ENCODE assay signal across 1 cellular context in genomic region chr15:74027688-74028087, GRCh38.
TF ChIP-seq lines count a peak whose summit lies in the region.

No MANE protein-coding gene starts in this region.

TF ChIP-seq in WTC11, 78 proteins besides CTCF, POLR2A, EP300 and RAD21 (continued from another document):
- TF ChIP-seq AFF4 (CRISPR knock-in tag; IDR thresholded peaks at IDR 0.05; ENCODE audit: borderline replicate concordance) (no peak), NFATC4 (CRISPR knock-in tag; IDR thresholded peaks at IDR 0.05) (no peak), ZNF512 (CRISPR knock-in tag; IDR thresholded peaks at IDR 0.05; ENCODE audit: borderline replicate concordance) (no peak), ZSCAN18 (CRISPR knock-in tag; IDR thresholded peaks at IDR 0.05) (no peak), ZBTB21 (CRISPR knock-in tag; IDR thresholded peaks at IDR 0.05; ENCODE audit: borderline replicate concordance) (no peak), ZNF671 (CRISPR knock-in tag; IDR thresholded peaks at IDR 0.05) (no peak), OVOL2 (CRISPR knock-in tag; IDR thresholded peaks at IDR 0.05; ENCODE audit: borderline replicate concordance) (no peak), FOXP4 (CRISPR knock-in tag; IDR thresholded peaks at IDR 0.05) (no peak), ZNF396 (CRISPR knock-in tag; IDR thresholded peaks at IDR 0.05; ENCODE audit: borderline replicate concordance) (no peak), NR1H2 (CRISPR knock-in tag; IDR thresholded peaks at IDR 0.05) (no peak), SMAD3 (CRISPR knock-in tag; IDR thresholded peaks at IDR 0.05; ENCODE audit: borderline replicate concordance) (no peak), ZNF138 (CRISPR knock-in tag; conservative IDR thresholded peaks at IDR 0.05) (no peak), MXD4 (CRISPR knock-in tag; IDR thresholded peaks at IDR 0.05; ENCODE audit: borderline replicate concordance) (no peak), RELA (CRISPR knock-in tag; IDR thresholded peaks at IDR 0.05; ENCODE audit: borderline replicate concordance) (no peak), ZBTB43 (CRISPR knock-in tag; IDR thresholded peaks at IDR 0.05) (no peak)
